Comparison of ENCODE assay signal across 10 cellular contexts in the genomic region with DNA sequence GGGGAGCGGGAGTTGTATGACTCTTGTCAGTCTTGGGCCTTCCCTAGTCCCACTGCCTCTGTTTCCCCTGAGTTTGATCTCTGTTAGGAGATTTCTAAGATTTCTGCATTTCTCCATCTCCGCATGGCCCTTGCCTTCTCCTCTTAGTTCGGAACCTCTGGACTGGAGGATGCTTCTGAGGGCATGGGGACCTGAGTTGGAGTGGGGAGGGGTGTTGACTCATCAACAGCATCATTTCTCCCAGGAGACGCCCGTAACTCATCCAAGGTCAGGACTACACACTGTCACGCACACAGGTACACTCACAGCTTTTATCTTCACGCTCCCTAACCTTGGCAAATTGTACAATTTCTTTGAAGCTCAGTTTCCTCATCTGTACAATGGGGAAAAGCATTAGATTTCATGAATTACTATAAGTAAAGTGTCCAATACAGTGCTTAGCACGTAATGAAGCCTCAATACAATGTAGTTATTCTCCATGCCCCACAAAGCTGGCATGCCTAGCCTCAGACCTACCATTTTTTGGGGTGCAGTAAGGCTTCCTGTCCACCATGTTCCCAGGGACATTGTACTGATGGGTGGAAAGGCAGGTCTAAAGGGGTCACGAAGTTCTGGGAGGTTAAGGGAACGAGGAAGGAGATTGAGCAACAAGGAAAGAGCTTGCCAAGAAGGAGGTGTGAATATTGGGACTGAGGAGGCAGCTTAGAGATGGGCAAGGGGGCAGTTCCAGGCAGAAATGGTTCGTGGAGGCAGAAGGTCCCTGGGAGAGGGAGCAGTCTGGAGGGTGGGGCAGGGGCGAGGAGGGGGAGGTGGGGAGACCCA. TPM values are rescaled to one million over a fixed set of nuclear protein-coding genes. Genes with fewer than 3 reads are reported as not detected.
DNase-seq lines count a peak whose midpoint lies in the region; ATAC-seq and TF ChIP-seq lines count a peak whose summit lies in the region.
"Had no signal": no experiment of that assay in that cellular context is flagged by ENCODE, and none has a peak within 500 bp of the region (broad histone marks: within the 10 kb centered on the region; RNA-seq: fewer than 3 reads in every experiment).

No MANE protein-coding gene starts in this region.

- no peaks in the 10 kb centered on the region for H3K9me3 ChIP-seq in CD8-positive, alpha-beta memory T cell (ENCODE audit: low read length)

- no peaks in the 10 kb centered on the region for H3K36me3 ChIP-seq in CD8-positive, alpha-beta memory T cell (ENCODE audit: insufficient read depth, low read length)

- peaks cover 0 to 18% (median 2%) of the 10 kb centered on the region in 3 donors for H3K36me3 Mint-ChIP-seq in CD8-positive, alpha-beta memory T cell
- peaks cover 54% of the 10 kb centered on the region for H3K36me3 Mint-ChIP-seq in endothelial cell (ENCODE audit: low read depth, unreplicated experiment)

- no peak for TF ChIP-seq CTCF in RWPE1 (conservative IDR thresholded peaks at IDR 0.05; ENCODE audit: low read depth)
- no peak for TF ChIP-seq CTCF in endothelial cell (IDR thresholded peaks at IDR 0.05; ENCODE audit: unreplicated experiment)

- DNase-seq in CD8-positive, alpha-beta memory T cell: no peak
- no peak for DNase-seq in RWPE1 (ENCODE audit: low spot score)
- DNase-seq in endothelial cell (ENCODE audit: low spot score): no peak
- DNase-seq in sciatic nerve (ENCODE audit: low spot score): no peak
- DNase-seq in Kasumi-1 (lab: John Stamatoyannopoulos, UW): no peak
- no peak for DNase-seq in GM19238 (ENCODE audit: insufficient read length, low spot score)
- DNase-seq in activated gamma-delta T cell (lab: John Stamatoyannopoulos, UW): no peak
- DNase-seq: DND-41 had no signal

- H3K9me3 Mint-ChIP-seq in CD8-positive, alpha-beta memory T cell: no peaks in the 10 kb centered on the region
- H3K9me3 Mint-ChIP-seq in endothelial cell (ENCODE audit: unreplicated experiment): no peaks in the 10 kb centered on the region

- H3K4me3 Mint-ChIP-seq in CD8-positive, alpha-beta memory T cell: peak overlapping the region; percentile 85 to 99 (median 91)
- H3K4me3 Mint-ChIP-seq in endothelial cell (ENCODE audit: unreplicated experiment): peak overlapping the region; percentile 5

- ATAC-seq in sciatic nerve: peak; percentile 61

- H3K27ac ChIP-seq in CD8-positive, alpha-beta memory T cell (ENCODE audit: low read depth, low read length): no peak overlapping the region
- H3K27ac ChIP-seq in RWPE1: peak overlapping the region; percentile 94

- H3K27me3 Mint-ChIP-seq in CD8-positive, alpha-beta memory T cell: peaks cover 13 to 15% of the 10 kb centered on the region in 2 donors
- H3K27me3 Mint-ChIP-seq in endothelial cell (ENCODE audit: unreplicated experiment): peaks cover 24% of the 10 kb centered on the region

- H3K4me1 Mint-ChIP-seq in CD8-positive, alpha-beta memory T cell: peaks cover 63 to 85% (median 64%) of the 10 kb centered on the region in 3 donors
- H3K4me1 Mint-ChIP-seq in endothelial cell (ENCODE audit: unreplicated experiment): peaks cover 56% of the 10 kb centered on the region

- POLR2A ChIA-PET in CD8-positive, alpha-beta memory T cell (lab: Charles Lee): interaction anchor here (1.2 kb wide), 1 partner anchor 18 kb away, joined by 4 read pairs; no protein-coding TSS in a partner anchor
- POLR2A ChIA-PET in RWPE1 (lab: Yijun Ruan, JAX; ENCODE audit: low non-redundant PET): no interaction called here

- peak overlapping the region; percentile 40 for H3K4me3 ChIP-seq in CD8-positive, alpha-beta memory T cell (ENCODE audit: low read length)

- intact Hi-C loops in sciatic nerve (cut with DNase I): no loop called here

- no peaks in the 10 kb centered on the region for H3K27me3 ChIP-seq in CD8-positive, alpha-beta memory T cell (ENCODE audit: insufficient read depth, low read length, poor library complexity, severe bottlenecking)

- H3K4me1 ChIP-seq in CD8-positive, alpha-beta memory T cell (ENCODE audit: insufficient read depth, low read length): peaks cover 52% of the 10 kb centered on the region

- H3K27ac Mint-ChIP-seq in CD8-positive, alpha-beta memory T cell: peak overlapping the region; percentile 18 to 94 (median 88)
- peak overlapping the region; percentile 88 for H3K27ac Mint-ChIP-seq in endothelial cell (ENCODE audit: unreplicated experiment)

- CTCF ChIA-PET in CD8-positive, alpha-beta memory T cell (lab: Charles Lee): interaction anchor here (1.2 to 11.0 kb wide), 4 partner anchors 11 to 54 kb away, joined by 3 to 162 read pairs (median 6); partner anchors contain the start of gene MLF2
- CTCF ChIA-PET in RWPE1 (lab: Yijun Ruan, JAX): interaction anchor here (0.6 to 2.1 kb wide), 4 partner anchors 18 to 58 kb away, joined by 3 to 7 read pairs (median 4); no protein-coding TSS in a partner anchor

RNA-seq across cellular contexts. Expression of gene LAG3, which starts 0.6 kb away (rescaled TPM):
- total RNA-seq in CD8-positive, alpha-beta memory T cell: 100 to 1,000 TPM; 236 to 245 TPM
- 37.3 TPM for polyA plus RNA-seq in CD8-positive, alpha-beta memory T cell
- total RNA-seq in endothelial cell (ENCODE audit: unreplicated experiment): 7.6 TPM
- 3.4 TPM for total RNA-seq in sciatic nerve
- total RNA-seq: epithelial cell of proximal tubule, skeletal muscle tissue had no signal

RNA-seq across cellular contexts. Expression of gene PTMS, which starts 5.6 kb away (rescaled TPM):
- 10 to 100 TPM; 75.3 to 87.2 TPM for total RNA-seq in CD8-positive, alpha-beta memory T cell
- 10.9 TPM for polyA plus RNA-seq in CD8-positive, alpha-beta memory T cell
- total RNA-seq in endothelial cell (ENCODE audit: unreplicated experiment): 864 TPM
- total RNA-seq in sciatic nerve: 352 TPM

RNA-seq across cellular contexts. Expression of gene CD4, which starts 17.6 kb away (rescaled TPM):
- 1 to 10 TPM; 1.2 to 1.8 TPM for total RNA-seq in CD8-positive, alpha-beta memory T cell
- polyA plus RNA-seq in CD8-positive, alpha-beta memory T cell: 0.30 TPM
- total RNA-seq in endothelial cell (ENCODE audit: unreplicated experiment): 4.7 TPM
- total RNA-seq in sciatic nerve: 20.6 TPM

RNA-seq across cellular contexts. Expression of gene MLF2, which starts 18.8 kb away (rescaled TPM):
- total RNA-seq in CD8-positive, alpha-beta memory T cell: 100 to 1,000 TPM; 141 to 146 TPM
- 141 TPM for polyA plus RNA-seq in CD8-positive, alpha-beta memory T cell
- total RNA-seq in endothelial cell (ENCODE audit: unreplicated experiment): 118 TPM
- 98.6 TPM for total RNA-seq in sciatic nerve

RNA-seq across cellular contexts. Expression of gene COPS7A, which starts 47.9 kb away (rescaled TPM):
- 10 to 100 TPM; 48.8 to 49.7 TPM for total RNA-seq in CD8-positive, alpha-beta memory T cell
- polyA plus RNA-seq in CD8-positive, alpha-beta memory T cell: 46.2 TPM
- total RNA-seq in endothelial cell (ENCODE audit: unreplicated experiment): 25.1 TPM
- 47.4 TPM for total RNA-seq in sciatic nerve

Comparison
In these comparisons a context has a peak if more than half of its experiments do, and no peak if none do; other contexts are left out.
1. RNA of gene LAG3, which starts 0.6 kb away (total RNA-seq): 236 to 245 TPM in CD8-positive, alpha-beta memory T cell; 7.6 TPM in endothelial cell (single experiment) and 3.4 TPM in sciatic nerve (single experiment); every median in the first group is over 10 times any median in the second.